Comparison of ENCODE assay signal across 1 cellular context in genomic region chr17:81536299-81537290, GRCh38.
A peak's percentile ranks its signal among the peaks of the same experiment; 100 is the strongest.
TF ChIP-seq lines count a peak whose summit lies in the region.

No MANE protein-coding gene starts in this region.

TF ChIP-seq in endothelial cell of umbilical vein, 7 proteins besides CTCF, POLR2A, EP300 and RAD21:
- TF ChIP-seq EZH2 (IDR thresholded peaks at IDR 0.05; ENCODE audit: borderline replicate concordance, low read depth, low read length, severe bottlenecking) (peak; percentile 98), JUN (IDR thresholded peaks at IDR 0.05; ENCODE audit: borderline replicate concordance, insufficient read depth, insufficient read length, low read depth) (no peak), POLR2AphosphoS5 (IDR thresholded peaks at IDR 0.05; ENCODE audit: insufficient read depth, low read depth, low read length) (peak; percentile 34), FOS (IDR thresholded peaks at IDR 0.05; ENCODE audit: borderline replicate concordance, insufficient read depth, low read length) (no peak), MAX (IDR thresholded peaks at IDR 0.05; ENCODE audit: insufficient read depth, insufficient read length) (no peak)
TF ChIP-seq in endothelial cell of umbilical vein: peak in this region for 2.
